In genomic region chr1:15799928-15800835, GRCh38 we compare ENCODE assay signal across 1 cellular context.
TF ChIP-seq lines count a peak whose summit lies in the region.

No MANE protein-coding gene starts in this region.

TF ChIP-seq in HepG2, 621 proteins besides CTCF, POLR2A, EP300 and RAD21 (continued from another document and continues in another):
- no peak for TF ChIP-seq CC2D1A (CRISPR knock-in tag; IDR thresholded peaks at IDR 0.05)
- peak; percentile 42 for TF ChIP-seq ZFY (CRISPR knock-in tag; IDR thresholded peaks at IDR 0.05)
- TF ChIP-seq, protein P1, sequence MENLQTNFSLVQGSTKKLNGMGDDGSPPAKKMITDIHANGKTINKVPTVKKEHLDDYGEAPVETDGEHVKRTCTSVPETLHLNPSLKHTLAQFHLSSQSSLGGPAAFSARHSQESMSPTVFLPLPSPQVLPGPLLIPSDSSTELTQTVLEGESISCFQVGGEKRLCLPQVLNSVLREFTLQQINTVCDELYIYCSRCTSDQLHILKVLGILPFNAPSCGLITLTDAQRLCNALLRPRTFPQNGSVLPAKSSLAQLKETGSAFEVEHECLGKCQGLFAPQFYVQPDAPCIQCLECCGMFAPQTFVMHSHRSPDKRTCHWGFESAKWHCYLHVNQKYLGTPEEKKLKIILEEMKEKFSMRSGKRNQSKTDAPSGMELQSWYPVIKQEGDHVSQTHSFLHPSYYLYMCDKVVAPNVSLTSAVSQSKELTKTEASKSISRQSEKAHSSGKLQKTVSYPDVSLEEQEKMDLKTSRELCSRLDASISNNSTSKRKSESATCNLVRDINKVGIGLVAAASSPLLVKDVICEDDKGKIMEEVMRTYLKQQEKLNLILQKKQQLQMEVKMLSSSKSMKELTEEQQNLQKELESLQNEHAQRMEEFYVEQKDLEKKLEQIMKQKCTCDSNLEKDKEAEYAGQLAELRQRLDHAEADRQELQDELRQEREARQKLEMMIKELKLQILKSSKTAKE (CRISPR knock-in tag; IDR thresholded peaks at IDR 0.05; ENCODE audit: borderline replicate concordance) = peak; percentile 87
- TF ChIP-seq ZNF430 (CRISPR knock-in tag; IDR thresholded peaks at IDR 0.05) = 0 out of 2 replicates have a peak, but pooled peaks have one; percentile 12
- TF ChIP-seq IRF2 (CRISPR knock-in tag; IDR thresholded peaks at IDR 0.05) = peak; percentile 75
- TF ChIP-seq ZNF563 (CRISPR knock-in tag; IDR thresholded peaks at IDR 0.05) = peak; percentile 83
- no peak; the same call in 1 of the 2 replicates for TF ChIP-seq ZNF782 (CRISPR knock-in tag; IDR thresholded peaks at IDR 0.05; ENCODE audit: borderline replicate concordance)
- TF ChIP-seq LCORL (IDR thresholded peaks at IDR 0.05) = no peak
- TF ChIP-seq LCORL (CRISPR knock-in tag; IDR thresholded peaks at IDR 0.05) = peak; percentile 97
- peak; percentile 77 for TF ChIP-seq ZMYM2 (CRISPR knock-in tag; IDR thresholded peaks at IDR 0.05)
- TF ChIP-seq ATF2 (CRISPR knock-in tag; IDR thresholded peaks at IDR 0.05) = peak; percentile 26; the same call in 1 of the 2 replicates
- TF ChIP-seq GFI1 (CRISPR knock-in tag; IDR thresholded peaks at IDR 0.05; ENCODE audit: borderline replicate concordance) = peak; percentile 84
- TF ChIP-seq ZNF772 (CRISPR knock-in tag; IDR thresholded peaks at IDR 0.05) = peak; percentile 81
- peak; percentile 70 for TF ChIP-seq ERF (CRISPR knock-in tag; IDR thresholded peaks at IDR 0.05)
- TF ChIP-seq MAFF (IDR thresholded peaks at IDR 0.05; ENCODE audit: low read depth, low read length) = no peak
- TF ChIP-seq ZFP37 (CRISPR knock-in tag; IDR thresholded peaks at IDR 0.05; ENCODE audit: borderline replicate concordance) = peak; percentile 14; the same call in 1 of the 2 replicates
- TF ChIP-seq TARDBP (CRISPR knock-in tag; IDR thresholded peaks at IDR 0.05) = peak; percentile 69; the same call in 1 of the 2 replicates
- TF ChIP-seq FOXK1 (CRISPR knock-in tag; IDR thresholded peaks at IDR 0.05; ENCODE audit: borderline replicate concordance, low read depth) = peak; percentile 32; the same call in 1 of the 2 replicates
- no peak for TF ChIP-seq TOPORS (CRISPR knock-in tag; IDR thresholded peaks at IDR 0.05)
- TF ChIP-seq BCLAF1 (IDR thresholded peaks at IDR 0.05) = no peak
- no peak for TF ChIP-seq ZNF432 (CRISPR knock-in tag; IDR thresholded peaks at IDR 0.05; ENCODE audit: borderline replicate concordance)
- peak; percentile 75; the same call in 1 of the 2 replicates for TF ChIP-seq NCOA2 (CRISPR knock-in tag; IDR thresholded peaks at IDR 0.05)
- TF ChIP-seq NR1H2 (CRISPR knock-in tag; IDR thresholded peaks at IDR 0.05; ENCODE audit: borderline replicate concordance, low read depth) = no peak
- peak; percentile 51; the same call in 1 of the 2 replicates for TF ChIP-seq ZSCAN5A (CRISPR knock-in tag; IDR thresholded peaks at IDR 0.05; ENCODE audit: borderline replicate concordance)
- TF ChIP-seq GABPA (IDR thresholded peaks at IDR 0.05; ENCODE audit: low read depth, low read length) = no peak
- TF ChIP-seq GABPA (CRISPR knock-in tag; IDR thresholded peaks at IDR 0.05; ENCODE audit: low read depth) = peak; percentile 64
- TF ChIP-seq CSRNP1 (CRISPR knock-in tag; IDR thresholded peaks at IDR 0.05) = peak; percentile 70; the same call in 1 of the 2 replicates
- TF ChIP-seq ZNF33B (CRISPR knock-in tag; IDR thresholded peaks at IDR 0.05) = no peak
- peak; percentile 62; the same call in 1 of the 2 replicates for TF ChIP-seq HMG20A (CRISPR knock-in tag; IDR thresholded peaks at IDR 0.05; ENCODE audit: borderline replicate concordance)
- peak; percentile 66; the same call in 1 of the 2 replicates for TF ChIP-seq ZNF776 (CRISPR knock-in tag; IDR thresholded peaks at IDR 0.05)
- TF ChIP-seq ZNF766 (CRISPR knock-in tag; IDR thresholded peaks at IDR 0.05; ENCODE audit: borderline replicate concordance) = no peak
- peak; percentile 97 for TF ChIP-seq ATF3 (CRISPR knock-in tag; IDR thresholded peaks at IDR 0.05)
- TF ChIP-seq SYNCRIP (IDR thresholded peaks at IDR 0.05; ENCODE audit: insufficient read depth, low read depth, low read length) = no peak
- peak; percentile 64; the same call in 1 of the 2 replicates for TF ChIP-seq SIN3A (IDR thresholded peaks at IDR 0.05; ENCODE audit: borderline replicate concordance, low read depth, low read length)
- peak; percentile 86 for TF ChIP-seq ZNF605 (CRISPR knock-in tag; IDR thresholded peaks at IDR 0.05)
- 0 out of 2 replicates have a peak, but pooled peaks have one; percentile 41 for TF ChIP-seq ZBTB37 (CRISPR knock-in tag; IDR thresholded peaks at IDR 0.05)
- TF ChIP-seq ZNF230 (CRISPR knock-in tag; IDR thresholded peaks at IDR 0.05) = no peak
- TF ChIP-seq MED8 (CRISPR knock-in tag; IDR thresholded peaks at IDR 0.05; ENCODE audit: insufficient replicate concordance) = peak; percentile 27
- peak; percentile 42 for TF ChIP-seq ZNF781 (CRISPR knock-in tag; IDR thresholded peaks at IDR 0.05; ENCODE audit: borderline replicate concordance, not compliant biosample characterization)
- TF ChIP-seq, protein P2, sequence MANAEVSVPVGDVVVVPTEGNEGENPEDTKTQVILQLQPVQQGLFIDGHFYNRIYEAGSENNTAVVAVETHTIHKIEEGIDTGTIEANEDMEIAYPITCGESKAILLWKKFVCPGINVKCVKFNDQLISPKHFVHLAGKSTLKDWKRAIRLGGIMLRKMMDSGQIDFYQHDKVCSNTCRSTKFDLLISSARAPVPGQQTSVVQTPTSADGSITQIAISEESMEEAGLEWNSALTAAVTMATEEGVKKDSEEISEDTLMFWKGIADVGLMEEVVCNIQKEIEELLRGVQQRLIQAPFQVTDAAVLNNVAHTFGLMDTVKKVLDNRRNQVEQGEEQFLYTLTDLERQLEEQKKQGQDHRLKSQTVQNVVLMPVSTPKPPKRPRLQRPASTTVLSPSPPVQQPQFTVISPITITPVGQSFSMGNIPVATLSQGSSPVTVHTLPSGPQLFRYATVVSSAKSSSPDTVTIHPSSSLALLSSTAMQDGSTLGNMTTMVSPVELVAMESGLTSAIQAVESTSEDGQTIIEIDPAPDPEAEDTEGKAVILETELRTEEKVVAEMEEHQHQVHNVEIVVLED (CRISPR knock-in tag; IDR thresholded peaks at IDR 0.05; ENCODE audit: borderline replicate concordance) = peak; percentile 44; the same call in 1 of the 2 replicates
- peak; percentile 62; the same call in 1 of the 2 replicates for TF ChIP-seq KDM5A (IDR thresholded peaks at IDR 0.05; ENCODE audit: borderline replicate concordance, low read length)
- TF ChIP-seq PHF20 (CRISPR knock-in tag; IDR thresholded peaks at IDR 0.05) = peak; percentile 35; the same call in 1 of the 2 replicates
- no peak for TF ChIP-seq RBM39 (IDR thresholded peaks at IDR 0.05; ENCODE audit: low read depth, low read length, poor library complexity, severe bottlenecking)
- TF ChIP-seq, protein P3, sequence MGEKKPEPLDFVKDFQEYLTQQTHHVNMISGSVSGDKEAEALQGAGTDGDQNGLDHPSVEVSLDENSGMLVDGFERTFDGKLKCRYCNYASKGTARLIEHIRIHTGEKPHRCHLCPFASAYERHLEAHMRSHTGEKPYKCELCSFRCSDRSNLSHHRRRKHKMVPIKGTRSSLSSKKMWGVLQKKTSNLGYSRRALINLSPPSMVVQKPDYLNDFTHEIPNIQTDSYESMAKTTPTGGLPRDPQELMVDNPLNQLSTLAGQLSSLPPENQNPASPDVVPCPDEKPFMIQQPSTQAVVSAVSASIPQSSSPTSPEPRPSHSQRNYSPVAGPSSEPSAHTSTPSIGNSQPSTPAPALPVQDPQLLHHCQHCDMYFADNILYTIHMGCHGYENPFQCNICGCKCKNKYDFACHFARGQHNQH (CRISPR knock-in tag; IDR thresholded peaks at IDR 0.05) = peak; percentile 48
- 0 out of 2 replicates have a peak, but pooled peaks have one; percentile 29 for TF ChIP-seq AKAP8 (CRISPR knock-in tag; IDR thresholded peaks at IDR 0.05)
- TF ChIP-seq ZNF136 (CRISPR knock-in tag; IDR thresholded peaks at IDR 0.05; ENCODE audit: low read depth) = no peak
- TF ChIP-seq ZNF431 (CRISPR knock-in tag; IDR thresholded peaks at IDR 0.05; ENCODE audit: borderline replicate concordance, low read depth) = peak; percentile 17; the same call in 1 of the 2 replicates
- TF ChIP-seq, protein P4, sequence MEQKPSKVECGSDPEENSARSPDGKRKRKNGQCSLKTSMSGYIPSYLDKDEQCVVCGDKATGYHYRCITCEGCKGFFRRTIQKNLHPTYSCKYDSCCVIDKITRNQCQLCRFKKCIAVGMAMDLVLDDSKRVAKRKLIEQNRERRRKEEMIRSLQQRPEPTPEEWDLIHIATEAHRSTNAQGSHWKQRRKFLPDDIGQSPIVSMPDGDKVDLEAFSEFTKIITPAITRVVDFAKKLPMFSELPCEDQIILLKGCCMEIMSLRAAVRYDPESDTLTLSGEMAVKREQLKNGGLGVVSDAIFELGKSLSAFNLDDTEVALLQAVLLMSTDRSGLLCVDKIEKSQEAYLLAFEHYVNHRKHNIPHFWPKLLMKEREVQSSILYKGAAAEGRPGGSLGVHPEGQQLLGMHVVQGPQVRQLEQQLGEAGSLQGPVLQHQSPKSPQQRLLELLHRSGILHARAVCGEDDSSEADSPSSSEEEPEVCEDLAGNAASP (CRISPR knock-in tag; IDR thresholded peaks at IDR 0.05; ENCODE audit: borderline replicate concordance) = peak; percentile 87; the same call in 1 of the 2 replicates
- TF ChIP-seq ZFP1 (CRISPR knock-in tag; IDR thresholded peaks at IDR 0.05) = no peak
